ENCODE assay signal across 15 cellular contexts in genomic region chr15:32657941-32658340, GRCh38. TPM values are rescaled to one million over a fixed set of nuclear protein-coding genes. Genes with fewer than 3 reads are reported as not detected.
"Had no signal": no experiment of that assay in that cellular context is flagged by ENCODE, and none has a peak within 500 bp of the region (broad histone marks: within the 10 kb centered on the region; RNA-seq: fewer than 3 reads in every experiment).

No MANE protein-coding gene starts in this region.

- H3K79me2 ChIP-seq: hepatocyte had no signal

- H3K36me3 Mint-ChIP-seq: neural progenitor cell; stimulated activated memory B cell treated with anti-CD40 and anti-IgM and Interleukin-4, amounts not matched to agents 10 μg/mL and 1 μg/mL and 100 μg/mL, for 72 hours had no signal

- H3K4me2 ChIP-seq: hepatocyte, neural progenitor cell had no signal

- H3K27ac Mint-ChIP-seq: activated naive CD8-positive, alpha-beta T cell treated with anti-CD3 and anti-CD28 coated beads, Interleukin-2, amount 50 U/mL, for 24 hours; neural progenitor cell; stimulated activated memory B cell treated with anti-CD40 and anti-IgM and Interleukin-4, amounts not matched to agents 10 μg/mL and 1 μg/mL and 100 μg/mL, for 72 hours had no signal

- H3K4me3 ChIP-seq: ascending aorta, colonic mucosa, hepatocyte, neural progenitor cell, skin epidermis had no signal

- H3K27me3 ChIP-seq: ascending aorta, colonic mucosa, hepatocyte, neural progenitor cell, upper lobe of left lung had no signal

- H3K4me1 ChIP-seq: colonic mucosa, neural progenitor cell had no signal

- H3K27me3 Mint-ChIP-seq: activated naive CD8-positive, alpha-beta T cell treated with anti-CD3 and anti-CD28 coated beads, Interleukin-2, amount 50 U/mL, for 24 hours; stimulated activated memory B cell treated with anti-CD40 and anti-IgM and Interleukin-4, amounts not matched to agents 10 μg/mL and 1 μg/mL and 100 μg/mL, for 72 hours had no signal

- ATAC-seq: left ventricle myocardium superior; stimulated activated memory B cell treated with anti-CD40 and anti-IgM and Interleukin-4, amounts not matched to agents 10 μg/mL and 1 μg/mL and 100 μg/mL, for 72 hours had no signal

- H3K9me3 Mint-ChIP-seq: activated naive CD8-positive, alpha-beta T cell treated with anti-CD3 and anti-CD28 coated beads, Interleukin-2, amount 50 U/mL, for 24 hours; activated T-helper 1 cell treated with anti-CD3 and anti-CD28 coated beads, Interleukin-12 subunit alpha, Interleukin-12 subunit beta, Interleukin-2, Interleukin-4 antibody, amounts not matched to agents 30 ng/mL and 10 ng/mL and 1 ng/mL, durations not matched to agents 14 hours and 24 hours and 36 hours; neural progenitor cell; stimulated activated memory B cell treated with anti-CD40 and anti-IgM and Interleukin-4, amounts not matched to agents 10 μg/mL and 1 μg/mL and 100 μg/mL, for 72 hours had no signal

- H3K27ac ChIP-seq: ascending aorta, colonic mucosa, hepatocyte, neural progenitor cell, upper lobe of left lung, WERI-Rb-1 had no signal

- H3K4me3 Mint-ChIP-seq: activated naive CD8-positive, alpha-beta T cell treated with anti-CD3 and anti-CD28 coated beads, Interleukin-2, amount 50 U/mL, for 24 hours; neural progenitor cell; stimulated activated memory B cell treated with anti-CD40 and anti-IgM and Interleukin-4, amounts not matched to agents 10 μg/mL and 1 μg/mL and 100 μg/mL, for 72 hours had no signal

- H3K9ac ChIP-seq: neural progenitor cell had no signal

- H2AFZ ChIP-seq: hepatocyte, neural progenitor cell had no signal

- H3K36me3 ChIP-seq: ascending aorta, colonic mucosa, neural progenitor cell, upper lobe of left lung, WERI-Rb-1 had no signal

- H3K9me3 ChIP-seq: ascending aorta, colonic mucosa, upper lobe of left lung had no signal

- DNase-seq: activated CD4-positive, alpha-beta T cell treated with anti-CD3 and anti-CD28 coated beads for 4 hours; activated naive CD4-positive, alpha-beta T cell treated with Interleukin-2 at 50 U/mL for 16 hours; activated naive CD8-positive, alpha-beta T cell treated with anti-CD3 and anti-CD28 coated beads, Interleukin-2, amount 50 U/mL, for 24 hours; colonic mucosa; left ventricle myocardium superior; posterior cingulate gyrus; T-helper 9 cell; WERI-Rb-1 had no signal

RNA-seq across cellular contexts. Expression of gene SCG5, which starts 16.4 kb away (rescaled TPM):
- total RNA-seq: ascending aorta, left ventricle myocardium superior had no signal

RNA-seq across cellular contexts. Expression of gene ARHGAP11A, which starts 42.6 kb away (rescaled TPM):
- total RNA-seq: ascending aorta had no signal

RNA-seq across cellular contexts. Expression of gene GREM1, which starts 59.9 kb away (rescaled TPM):
- total RNA-seq: activated T-helper 1 cell treated with anti-CD3 and anti-CD28 coated beads, Interleukin-12 subunit alpha, Interleukin-12 subunit beta, Interleukin-2, Interleukin-4 antibody, amounts not matched to agents 30 ng/mL and 10 ng/mL and 1 ng/mL, durations not matched to agents 14 hours and 24 hours and 36 hours; ascending aorta had no signal
